1 cellular context compared by ENCODE assay signal in the genomic region with DNA sequence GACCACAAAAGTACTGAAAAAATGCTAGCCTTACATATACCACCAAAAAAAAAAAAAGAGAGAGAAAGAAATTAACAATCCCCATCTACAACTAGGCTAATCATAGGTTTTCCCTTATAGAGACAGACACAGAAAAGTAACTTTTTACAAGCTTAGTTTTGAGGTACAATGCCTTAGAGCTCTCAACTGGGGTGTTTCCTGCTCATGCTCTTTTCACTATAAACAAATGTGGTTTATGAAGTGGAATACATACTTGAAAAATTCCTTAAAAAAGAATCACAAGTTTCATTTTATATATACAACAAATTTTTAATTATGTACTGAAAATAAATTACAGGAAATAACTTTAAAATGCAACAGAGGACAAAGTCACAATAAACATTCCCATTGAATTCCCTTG.
TF ChIP-seq lines count a peak whose summit lies in the region.

No MANE protein-coding gene starts in this region.

TF ChIP-seq in WTC11, 78 proteins besides CTCF, POLR2A, EP300 and RAD21 (continued from another document):
- TF ChIP-seq, protein P1, sequence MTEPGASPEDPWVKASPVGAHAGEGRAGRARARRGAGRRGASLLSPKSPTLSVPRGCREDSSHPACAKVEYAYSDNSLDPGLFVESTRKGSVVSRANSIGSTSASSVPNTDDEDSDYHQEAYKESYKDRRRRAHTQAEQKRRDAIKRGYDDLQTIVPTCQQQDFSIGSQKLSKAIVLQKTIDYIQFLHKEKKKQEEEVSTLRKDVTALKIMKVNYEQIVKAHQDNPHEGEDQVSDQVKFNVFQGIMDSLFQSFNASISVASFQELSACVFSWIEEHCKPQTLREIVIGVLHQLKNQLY (CRISPR knock-in tag; IDR thresholded peaks at IDR 0.05): no peak
- TF ChIP-seq JUN (CRISPR knock-in tag; IDR thresholded peaks at IDR 0.05): no peak
- TF ChIP-seq IRF2 (CRISPR knock-in tag; IDR thresholded peaks at IDR 0.05; ENCODE audit: borderline replicate concordance, low read depth): no peak
- TF ChIP-seq JAZF1 (CRISPR knock-in tag; IDR thresholded peaks at IDR 0.05): no peak
- TF ChIP-seq, protein P2, sequence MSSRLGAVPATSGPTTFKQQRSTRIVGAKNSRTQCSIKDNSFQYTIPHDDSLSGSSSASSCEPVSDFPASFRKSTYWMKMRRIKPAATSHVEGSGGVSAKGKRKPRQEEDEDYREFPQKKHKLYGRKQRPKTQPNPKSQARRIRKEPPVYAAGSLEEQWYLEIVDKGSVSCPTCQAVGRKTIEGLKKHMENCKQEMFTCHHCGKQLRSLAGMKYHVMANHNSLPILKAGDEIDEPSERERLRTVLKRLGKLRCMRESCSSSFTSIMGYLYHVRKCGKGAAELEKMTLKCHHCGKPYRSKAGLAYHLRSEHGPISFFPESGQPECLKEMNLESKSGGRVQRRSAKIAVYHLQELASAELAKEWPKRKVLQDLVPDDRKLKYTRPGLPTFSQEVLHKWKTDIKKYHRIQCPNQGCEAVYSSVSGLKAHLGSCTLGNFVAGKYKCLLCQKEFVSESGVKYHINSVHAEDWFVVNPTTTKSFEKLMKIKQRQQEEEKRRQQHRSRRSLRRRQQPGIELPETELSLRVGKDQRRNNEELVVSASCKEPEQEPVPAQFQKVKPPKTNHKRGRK (CRISPR knock-in tag; IDR thresholded peaks at IDR 0.05; ENCODE audit: borderline replicate concordance): no peak
- TF ChIP-seq ZNF219 (CRISPR knock-in tag; IDR thresholded peaks at IDR 0.05; ENCODE audit: borderline replicate concordance): no peak
- TF ChIP-seq, protein P3, sequence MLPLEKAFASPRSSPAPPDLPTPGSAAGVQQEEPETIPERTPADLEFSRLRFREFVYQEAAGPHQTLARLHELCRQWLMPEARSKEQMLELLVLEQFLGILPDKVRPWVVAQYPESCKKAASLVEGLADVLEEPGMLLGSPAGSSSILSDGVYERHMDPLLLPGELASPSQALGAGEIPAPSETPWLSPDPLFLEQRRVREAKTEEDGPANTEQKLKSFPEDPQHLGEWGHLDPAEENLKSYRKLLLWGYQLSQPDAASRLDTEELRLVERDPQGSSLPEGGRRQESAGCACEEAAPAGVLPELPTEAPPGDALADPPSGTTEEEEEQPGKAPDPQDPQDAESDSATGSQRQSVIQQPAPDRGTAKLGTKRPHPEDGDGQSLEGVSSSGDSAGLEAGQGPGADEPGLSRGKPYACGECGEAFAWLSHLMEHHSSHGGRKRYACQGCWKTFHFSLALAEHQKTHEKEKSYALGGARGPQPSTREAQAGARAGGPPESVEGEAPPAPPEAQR (CRISPR knock-in tag; IDR thresholded peaks at IDR 0.05): no peak
- TF ChIP-seq TP53 (CRISPR knock-in tag; IDR thresholded peaks at IDR 0.05): no peak
